In genomic region chr18:35290070-35290735, GRCh38 we compare ENCODE assay signal across 8 cellular contexts. TPM values are rescaled to one million over a fixed set of nuclear protein-coding genes. Genes with fewer than 3 reads are reported as not detected.
DNase-seq lines count a peak whose midpoint lies in the region; ATAC-seq and TF ChIP-seq lines count a peak whose summit lies in the region.

TSS of gene ZSCAN30 (minus strand) at chr18:35290229. CDS start at chr18:35264352, 25,877 bp downstream.

- peaks cover 3% of the 10 kb centered on the region for H3K9me3 ChIP-seq in AG04450 (ENCODE audit: control insufficient read depth, insufficient read depth, low read length)

- H3K27me3 ChIP-seq in AG04450 (ENCODE audit: control insufficient read depth, insufficient read depth, low read length) = no peaks in the 10 kb centered on the region

- peaks cover 51% of the 10 kb centered on the region for H3K4me1 Mint-ChIP-seq in activated B cell treated with CpG ODN at 0.5 μM for 24 hours

- POLR2A ChIA-PET in AG04450 (lab: Yijun Ruan, JAX) (interaction anchor here (0.6 to 1.8 kb wide), 7 partner anchors 16 to 208 kb away, joined by 3 to 12 read pairs (median 3); partner anchors contain the start of genes INO80C and ZNF397), activated B cell treated with CpG ODN at 0.5 μM for 24 hours (lab: Charles Lee) (interaction anchor here (0.6 to 4.0 kb wide), 17 partner anchors 9 to 857 kb away, joined by 3 to 94 read pairs (median 5); partner anchors contain the start of genes ELP2, GALNT1, INO80C and MAPRE2)

- peaks cover 36% of the 10 kb centered on the region for H3K36me3 Mint-ChIP-seq in activated B cell treated with CpG ODN at 0.5 μM for 24 hours (ENCODE audit: low read depth)

- CTCF ChIA-PET in AG04450 (lab: Charles Lee) (interaction anchor here (0.6 to 2.4 kb wide), 2 partner anchors 59 to 146 kb away, joined by 5 to 7 read pairs; no protein-coding TSS in a partner anchor), activated B cell treated with CpG ODN at 0.5 μM for 24 hours (lab: Charles Lee) (interaction anchor here (0.9 to 1.9 kb wide), 4 partner anchors 50 to 65 kb away, joined by 3 to 9 read pairs (median 5); partner anchors contain the start of gene ZNF397)

- ATAC-seq in GM18909 (IDR thresholded peaks at IDR 0.05; ENCODE audit: poor library complexity, unreplicated experiment) = peak; percentile 94
- ATAC-seq in HG03175 (IDR thresholded peaks at IDR 0.05; ENCODE audit: unreplicated experiment) = peak; percentile 94
- peak; percentile 97 for ATAC-seq in activated B cell treated with CpG ODN at 0.5 μM for 24 hours (ENCODE audit: low read depth)

- no peak for TF ChIP-seq CTCF in AG04450 (IDR thresholded peaks at IDR 0.05; ENCODE audit: low read depth, low read length)
- no peak for TF ChIP-seq CTCF in activated B cell treated with CpG ODN at 0.5 μM for 24 hours (IDR thresholded peaks at IDR 0.05)

- H3K27ac ChIP-seq in AG04450 (ENCODE audit: low read depth, low read length) = peak within 1 kb of the TSS; percentile 69
- H3K27ac ChIP-seq in caudate nucleus (ENCODE audit: low read depth, low read length) = peak within 1 kb of the TSS; percentile 53

- intact Hi-C loops in activated B cell treated with CpG ODN at 0.5 μM for 24 hours (cut with micrococcal nuclease) = loop anchor here (1.0 to 5.0 kb wide), 8 partner anchors 23 to 682 kb away; partner anchors contain the start of genes INO80C, RMP24 and ZNF24

- peak within 1 kb of the TSS; percentile 100 for H3K4me3 Mint-ChIP-seq in activated B cell treated with CpG ODN at 0.5 μM for 24 hours

- peak within 1 kb of the TSS; percentile 99 for H3K27ac Mint-ChIP-seq in activated B cell treated with CpG ODN at 0.5 μM for 24 hours

- DNase-seq in AG04450 (ENCODE audit: low read depth, low spot score) = peak; percentile 86
- DNase-seq in NCI-H226 = peak; percentile 75
- DNase-seq in activated B cell treated with CpG ODN at 0.5 μM for 24 hours = peak; percentile 92
- DNase-seq in caudate nucleus (lab: John Stamatoyannopoulos, UW) = peak; percentile 52 to 97 (median 91)
- DNase-seq in inferior parietal cortex (ENCODE audit: extremely low spot score) = peak; percentile 91
- DNase-seq in stimulated activated CD4-positive, alpha-beta T cell treated with anti-CD3 and anti-CD28 coated beads, Interleukin-12 subunit alpha, Interleukin-12 subunit beta, amount 100 ng/mL, for 24 hours (ENCODE audit: low read depth in 2 of 2) = peak; percentile 91 to 94

- H3K9me3 Mint-ChIP-seq in activated B cell treated with CpG ODN at 0.5 μM for 24 hours = peaks cover 4% of the 10 kb centered on the region

- H3K4me3 ChIP-seq in AG04450 (ENCODE audit: low read depth, low read length) = peak within 1 kb of the TSS; percentile 89

- H3K27me3 Mint-ChIP-seq in activated B cell treated with CpG ODN at 0.5 μM for 24 hours = peaks cover 2% of the 10 kb centered on the region

RNA-seq across cellular contexts. Expression of gene ZSCAN30, which starts in this region (rescaled TPM):
- polyA plus RNA-seq in AG04450 (2011; rRNA removed) = 14.4 and 14.5 TPM in 2 replicates
- 14.2 and 19.5 TPM in 2 replicates for polyA minus RNA-seq in AG04450 (2011; rRNA and poly(A)+ RNA removed)
- total RNA-seq in activated B cell treated with CpG ODN at 0.5 μM for 24 hours = 21.2 and 23.8 TPM in 2 replicates

Comparison
In these comparisons a context has a peak if more than half of its experiments do, and no peak if none do; other contexts are left out.
1. Peak in every context shown above with its lines: DNase-seq, ATAC-seq, H3K4me3 ChIP-seq and H3K27ac ChIP-seq.